In the genomic region with DNA sequence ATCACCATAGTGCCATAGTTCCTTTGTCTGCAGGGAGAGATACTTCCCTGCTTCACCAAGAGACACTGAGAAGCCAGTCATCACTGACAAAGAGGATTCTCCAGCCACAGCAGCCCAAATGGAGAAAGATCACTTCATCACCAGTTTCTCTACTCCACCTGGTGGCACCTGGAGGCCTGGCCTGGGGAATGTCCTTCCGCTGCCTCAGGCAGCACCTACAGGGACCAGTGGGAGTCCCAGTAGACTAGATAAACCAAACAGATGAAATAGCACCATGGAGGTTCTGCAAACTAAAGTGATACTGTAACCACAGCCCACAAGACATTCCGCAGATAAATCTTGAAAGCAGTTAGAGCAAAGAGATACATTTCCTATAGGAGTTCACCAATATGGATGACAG, we compare ENCODE assay signal across 14 cellular contexts.
A peak's percentile ranks its signal among the peaks of the same experiment; 100 is the strongest.
DNase-seq lines count a peak whose midpoint lies in the region; ATAC-seq and TF ChIP-seq lines count a peak whose summit lies in the region.
"Had no signal": no experiment of that assay in that cellular context is flagged by ENCODE, and none has a peak within 500 bp of the region (broad histone marks: within the 10 kb centered on the region; RNA-seq: fewer than 3 reads in every experiment).

No MANE protein-coding gene starts in this region.

- DNase-seq in GM12865 (ENCODE audit: low read depth) (peak; percentile 3), OCI-M1 (lab: John Stamatoyannopoulos, UW) (peak; percentile 41), islet precursor cell (peak; percentile 75), NAMALWA (ENCODE audit: low spot score) (no peak), DMS153 treated with DMSO at 0.1 percent for 48 hours (lab: John Stamatoyannopoulos, UW; ENCODE audit: unreplicated experiment) (no peak)
- DNase-seq: CD4-positive, alpha-beta memory T cell; GF-D8; HCEC 1CT; NCI-H1417; NCI-H1930; T-helper 17 cell had no signal

- TF ChIP-seq CTCF in C4-2B (conservative IDR thresholded peaks at IDR 0.05) (peak; percentile 19), GM12865 (IDR thresholded peaks at IDR 0.05; ENCODE audit: insufficient read depth, low read depth, low read length, missing control alignments) (no peak)

- no peak overlapping the region for H3K27ac ChIP-seq in C4-2B
- H3K27ac ChIP-seq: RWPE1 had no signal

- H3K4me3 ChIP-seq in GM12865 (ENCODE audit: low read depth, low read length) = no peak overlapping the region

- no peak for ATAC-seq in GM18519 (IDR thresholded peaks at IDR 0.05; ENCODE audit: low FRiP score, unreplicated experiment)
- ATAC-seq: T-helper 17 cell had no signal

Comparison
In these comparisons a context has a peak if more than half of its experiments do, and no peak if none do; other contexts are left out.
1. DNase-seq: peak in GM12865 (single experiment), OCI-M1 (single experiment) and islet precursor cell (single experiment); none in NAMALWA (single experiment) and DMS153 treated with DMSO at 0.1 percent for 48 hours (single experiment).